1 cellular context compared by ENCODE assay signal in genomic region chr3:152367192-152367591, GRCh38.
TF ChIP-seq lines count a peak whose summit lies in the region.

No MANE protein-coding gene starts in this region.

TF ChIP-seq in K562, 482 proteins besides CTCF, POLR2A, EP300 and RAD21:
- TF ChIP-seq RBM25 (IDR thresholded peaks at IDR 0.05; ENCODE audit: low read depth, low read length, severe bottlenecking) (peak; percentile 49), BCOR (IDR thresholded peaks at IDR 0.05) (0 out of 2 replicates have a peak, but pooled peaks have one; percentile 36), ZNF146 (CRISPR knock-in tag; IDR thresholded peaks at IDR 0.05; ENCODE audit: unreplicated experiment) (peak; percentile 97), KDM1A (IDR thresholded peaks at IDR 0.05) (peak; percentile 26 to 43; a peak in 1 of 4 replicates), NFIC (IDR thresholded peaks at IDR 0.05) (peak; percentile 64)
- TF ChIP-seq, protein P1, sequence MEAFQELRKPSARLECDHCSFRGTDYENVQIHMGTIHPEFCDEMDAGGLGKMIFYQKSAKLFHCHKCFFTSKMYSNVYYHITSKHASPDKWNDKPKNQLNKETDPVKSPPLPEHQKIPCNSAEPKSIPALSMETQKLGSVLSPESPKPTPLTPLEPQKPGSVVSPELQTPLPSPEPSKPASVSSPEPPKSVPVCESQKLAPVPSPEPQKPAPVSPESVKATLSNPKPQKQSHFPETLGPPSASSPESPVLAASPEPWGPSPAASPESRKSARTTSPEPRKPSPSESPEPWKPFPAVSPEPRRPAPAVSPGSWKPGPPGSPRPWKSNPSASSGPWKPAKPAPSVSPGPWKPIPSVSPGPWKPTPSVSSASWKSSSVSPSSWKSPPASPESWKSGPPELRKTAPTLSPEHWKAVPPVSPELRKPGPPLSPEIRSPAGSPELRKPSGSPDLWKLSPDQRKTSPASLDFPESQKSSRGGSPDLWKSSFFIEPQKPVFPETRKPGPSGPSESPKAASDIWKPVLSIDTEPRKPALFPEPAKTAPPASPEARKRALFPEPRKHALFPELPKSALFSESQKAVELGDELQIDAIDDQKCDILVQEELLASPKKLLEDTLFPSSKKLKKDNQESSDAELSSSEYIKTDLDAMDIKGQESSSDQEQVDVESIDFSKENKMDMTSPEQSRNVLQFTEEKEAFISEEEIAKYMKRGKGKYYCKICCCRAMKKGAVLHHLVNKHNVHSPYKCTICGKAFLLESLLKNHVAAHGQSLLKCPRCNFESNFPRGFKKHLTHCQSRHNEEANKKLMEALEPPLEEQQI (IDR thresholded peaks at IDR 0.05), result 0 out of 2 replicates have a peak, but pooled peaks have one; percentile 37
